In the genomic region with DNA sequence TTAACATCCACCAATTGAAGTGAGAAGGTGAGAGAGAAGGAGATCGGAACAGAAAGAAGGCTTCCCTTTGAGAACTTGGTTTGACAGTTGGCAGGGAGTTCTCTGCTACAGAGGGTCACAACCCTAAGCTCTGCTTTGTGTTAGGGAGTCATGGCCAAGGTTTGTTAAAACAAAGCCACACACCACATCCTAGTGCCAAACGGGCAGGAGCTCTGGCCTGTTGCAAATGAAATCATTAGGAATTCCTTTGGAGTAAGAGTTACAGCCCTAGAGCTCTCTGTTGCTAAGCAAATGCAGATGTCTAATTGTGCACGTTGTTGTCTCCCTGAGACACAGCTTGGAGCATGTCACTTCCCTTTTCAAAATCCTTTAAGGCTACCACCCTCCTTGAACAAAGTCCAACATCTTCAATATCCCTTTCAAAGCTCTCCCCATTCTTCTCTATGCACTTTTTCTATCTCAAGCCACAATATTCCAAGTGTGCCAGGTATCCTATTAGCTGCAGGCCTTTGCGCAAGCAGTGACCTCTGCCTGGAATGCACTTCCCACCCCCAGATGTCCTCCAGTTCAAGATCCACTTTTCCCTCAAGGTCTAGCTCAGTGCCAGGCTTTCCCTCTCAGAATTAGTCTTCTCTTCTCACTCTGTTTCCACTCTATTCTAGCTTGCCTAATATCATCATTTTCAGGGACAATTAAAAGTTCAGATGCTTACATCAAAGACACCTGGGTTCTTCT, we compare ENCODE assay signal across 2 cellular contexts.
TF ChIP-seq lines count a peak whose summit lies in the region.

No MANE protein-coding gene starts in this region.

TF ChIP-seq in SK-N-SH, 30 proteins besides CTCF, POLR2A, EP300 and RAD21:
- TF ChIP-seq RCOR1 (IDR thresholded peaks at IDR 0.05; ENCODE audit: low read length): peak; percentile 86
- no peak for TF ChIP-seq NFIC (IDR thresholded peaks at IDR 0.05; ENCODE audit: borderline replicate concordance)
TF ChIP-seq in SK-N-SH: peak in this region for 1.

TF ChIP-seq in HepG2, 621 proteins besides CTCF, POLR2A, EP300 and RAD21:
- TF ChIP-seq ZFY (CRISPR knock-in tag; IDR thresholded peaks at IDR 0.05): no peak
- TF ChIP-seq RBM22 (optimal IDR thresholded peaks at IDR 0.05; ENCODE audit: low read length): no peak
- no peak for TF ChIP-seq EHMT2 (IDR thresholded peaks at IDR 0.05; ENCODE audit: borderline replicate concordance, low read depth, low read length)
- TF ChIP-seq, protein P1, sequence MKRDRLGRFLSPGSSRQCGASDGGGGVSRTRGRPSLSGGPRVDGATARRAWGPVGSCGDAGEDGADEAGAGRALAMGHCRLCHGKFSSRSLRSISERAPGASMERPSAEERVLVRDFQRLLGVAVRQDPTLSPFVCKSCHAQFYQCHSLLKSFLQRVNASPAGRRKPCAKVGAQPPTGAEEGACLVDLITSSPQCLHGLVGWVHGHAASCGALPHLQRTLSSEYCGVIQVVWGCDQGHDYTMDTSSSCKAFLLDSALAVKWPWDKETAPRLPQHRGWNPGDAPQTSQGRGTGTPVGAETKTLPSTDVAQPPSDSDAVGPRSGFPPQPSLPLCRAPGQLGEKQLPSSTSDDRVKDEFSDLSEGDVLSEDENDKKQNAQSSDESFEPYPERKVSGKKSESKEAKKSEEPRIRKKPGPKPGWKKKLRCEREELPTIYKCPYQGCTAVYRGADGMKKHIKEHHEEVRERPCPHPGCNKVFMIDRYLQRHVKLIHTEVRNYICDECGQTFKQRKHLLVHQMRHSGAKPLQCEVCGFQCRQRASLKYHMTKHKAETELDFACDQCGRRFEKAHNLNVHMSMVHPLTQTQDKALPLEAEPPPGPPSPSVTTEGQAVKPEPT (CRISPR knock-in tag; IDR thresholded peaks at IDR 0.05; ENCODE audit: low read depth): no peak
- TF ChIP-seq KAT7 (CRISPR knock-in tag; IDR thresholded peaks at IDR 0.05; ENCODE audit: borderline replicate concordance): no peak
- TF ChIP-seq HMG20A (CRISPR knock-in tag; IDR thresholded peaks at IDR 0.05; ENCODE audit: borderline replicate concordance): no peak
- no peak for TF ChIP-seq ZNF335 (CRISPR knock-in tag; IDR thresholded peaks at IDR 0.05)
- TF ChIP-seq PPARG (CRISPR knock-in tag; conservative IDR thresholded peaks at IDR 0.05): no peak
- TF ChIP-seq ZBTB7B (CRISPR knock-in tag; IDR thresholded peaks at IDR 0.05): no peak
- no peak for TF ChIP-seq PTBP1 (IDR thresholded peaks at IDR 0.05; ENCODE audit: low read depth, low read length, poor library complexity, severe bottlenecking)
- TF ChIP-seq ZNF644 (CRISPR knock-in tag; IDR thresholded peaks at IDR 0.05; ENCODE audit: low read depth): no peak
- TF ChIP-seq, protein P2, sequence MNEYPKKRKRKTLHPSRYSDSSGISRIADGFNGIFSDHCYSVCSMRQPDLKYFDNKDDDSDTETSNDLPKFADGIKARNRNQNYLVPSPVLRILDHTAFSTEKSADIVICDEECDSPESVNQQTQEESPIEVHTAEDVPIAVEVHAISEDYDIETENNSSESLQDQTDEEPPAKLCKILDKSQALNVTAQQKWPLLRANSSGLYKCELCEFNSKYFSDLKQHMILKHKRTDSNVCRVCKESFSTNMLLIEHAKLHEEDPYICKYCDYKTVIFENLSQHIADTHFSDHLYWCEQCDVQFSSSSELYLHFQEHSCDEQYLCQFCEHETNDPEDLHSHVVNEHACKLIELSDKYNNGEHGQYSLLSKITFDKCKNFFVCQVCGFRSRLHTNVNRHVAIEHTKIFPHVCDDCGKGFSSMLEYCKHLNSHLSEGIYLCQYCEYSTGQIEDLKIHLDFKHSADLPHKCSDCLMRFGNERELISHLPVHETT (CRISPR knock-in tag; conservative IDR thresholded peaks at IDR 0.05): no peak
- no peak for TF ChIP-seq TCF7 (IDR thresholded peaks at IDR 0.05; ENCODE audit: low read depth)
- TF ChIP-seq, protein P3, sequence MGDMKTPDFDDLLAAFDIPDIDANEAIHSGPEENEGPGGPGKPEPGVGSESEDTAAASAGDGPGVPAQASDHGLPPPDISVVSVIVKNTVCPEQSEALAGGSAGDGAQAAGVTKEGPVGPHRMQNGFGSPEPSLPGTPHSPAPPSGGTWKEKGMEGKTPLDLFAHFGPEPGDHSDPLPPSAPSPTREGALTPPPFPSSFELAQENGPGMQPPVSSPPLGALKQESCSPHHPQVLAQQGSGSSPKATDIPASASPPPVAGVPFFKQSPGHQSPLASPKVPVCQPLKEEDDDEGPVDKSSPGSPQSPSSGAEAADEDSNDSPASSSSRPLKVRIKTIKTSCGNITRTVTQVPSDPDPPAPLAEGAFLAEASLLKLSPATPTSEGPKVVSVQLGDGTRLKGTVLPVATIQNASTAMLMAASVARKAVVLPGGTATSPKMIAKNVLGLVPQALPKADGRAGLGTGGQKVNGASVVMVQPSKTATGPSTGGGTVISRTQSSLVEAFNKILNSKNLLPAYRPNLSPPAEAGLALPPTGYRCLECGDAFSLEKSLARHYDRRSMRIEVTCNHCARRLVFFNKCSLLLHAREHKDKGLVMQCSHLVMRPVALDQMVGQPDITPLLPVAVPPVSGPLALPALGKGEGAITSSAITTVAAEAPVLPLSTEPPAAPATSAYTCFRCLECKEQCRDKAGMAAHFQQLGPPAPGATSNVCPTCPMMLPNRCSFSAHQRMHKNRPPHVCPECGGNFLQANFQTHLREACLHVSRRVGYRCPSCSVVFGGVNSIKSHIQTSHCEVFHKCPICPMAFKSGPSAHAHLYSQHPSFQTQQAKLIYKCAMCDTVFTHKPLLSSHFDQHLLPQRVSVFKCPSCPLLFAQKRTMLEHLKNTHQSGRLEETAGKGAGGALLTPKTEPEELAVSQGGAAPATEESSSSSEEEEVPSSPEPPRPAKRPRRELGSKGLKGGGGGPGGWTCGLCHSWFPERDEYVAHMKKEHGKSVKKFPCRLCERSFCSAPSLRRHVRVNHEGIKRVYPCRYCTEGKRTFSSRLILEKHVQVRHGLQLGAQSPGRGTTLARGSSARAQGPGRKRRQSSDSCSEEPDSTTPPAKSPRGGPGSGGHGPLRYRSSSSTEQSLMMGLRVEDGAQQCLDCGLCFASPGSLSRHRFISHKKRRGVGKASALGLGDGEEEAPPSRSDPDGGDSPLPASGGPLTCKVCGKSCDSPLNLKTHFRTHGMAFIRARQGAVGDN (CRISPR knock-in tag; IDR thresholded peaks at IDR 0.05): no peak
- no peak for TF ChIP-seq ZNF253 (CRISPR knock-in tag; IDR thresholded peaks at IDR 0.05; ENCODE audit: borderline replicate concordance)
- TF ChIP-seq DNMT1 (CRISPR knock-in tag; IDR thresholded peaks at IDR 0.05): no peak
- no peak for TF ChIP-seq ZNF17 (CRISPR knock-in tag; IDR thresholded peaks at IDR 0.05)
